In genomic region chr17:49908782-49909714, GRCh38 we compare ENCODE assay signal across 23 cellular contexts. TPM values are rescaled to one million over a fixed set of nuclear protein-coding genes. Genes with fewer than 3 reads are reported as not detected.
"Had no signal": no experiment of that assay in that cellular context is flagged by ENCODE, and none has a peak within 500 bp of the region (broad histone marks: within the 10 kb centered on the region; RNA-seq: fewer than 3 reads in every experiment).

No MANE protein-coding gene starts in this region.

- H3K27ac ChIP-seq: brain microvascular endothelial cell, esophagus squamous epithelium, suprapubic skin had no signal

- DNase-seq: activated CD4-positive, alpha-beta T cell treated with anti-CD3 and anti-CD28 coated beads, Interleukin-2, amount 50 U/mL, for 4 hours; activated CD4-positive, CD25-positive, alpha-beta regulatory T cell treated with anti-CD3 and anti-CD28 coated beads, Interleukin-2, amount 50 U/mL, for 72 hours; activated CD8-positive, alpha-beta memory T cell treated with anti-CD3 and anti-CD28 coated beads, Interleukin-2, amount 10 ng/mL, durations not matched to agents 7 days and 5 days; activated effector memory CD4-positive, alpha-beta T cell treated with Interleukin-2 at 50 U/mL for 16 hours; activated T-cell treated with anti-CD3 and anti-CD28 coated beads, Interleukin-2, amount 50 U/mL, for 24 hours; brain microvascular endothelial cell; cerebellar nuclear complex; dermis blood vessel endothelial cell; esophagus squamous epithelium; foreskin fibroblast; glutamatergic neuron; left colon; mucosa of descending colon; naive thymus-derived CD8-positive, alpha-beta T cell; stimulated activated CD4-positive, alpha-beta T cell treated with anti-CD3 and anti-CD28 coated beads, Interleukin-12 subunit alpha, Interleukin-12 subunit beta, amount 100 ng/mL, for 4 hours; stimulated activated naive CD4-positive, alpha-beta T cell treated with Interleukin-2 at 50 U/mL for 16 hours had no signal

- H3K4me3 Mint-ChIP-seq: activated CD8-positive, alpha-beta memory T cell treated with anti-CD3 and anti-CD28 coated beads, Interleukin-2, amount 10 ng/mL, durations not matched to agents 7 days and 5 days; T-helper 2 cell treated with Interferon-gamma antibody and Interleukin-4, amounts not matched to agents 5 μg/mL and 100 μg/mL, for 36 hours had no signal

- H3K9me3 ChIP-seq: esophagus squamous epithelium, mucosa of descending colon, suprapubic skin had no signal

- H3K36me3 Mint-ChIP-seq: activated CD8-positive, alpha-beta memory T cell treated with anti-CD3 and anti-CD28 coated beads, Interleukin-2, amount 10 ng/mL, durations not matched to agents 7 days and 5 days; activated naive CD4-positive, alpha-beta T cell treated with anti-CD3 and anti-CD28 coated beads, Interleukin-2, amount 50 U/mL, for 24 hours; naive thymus-derived CD8-positive, alpha-beta T cell had no signal

- H3K36me3 ChIP-seq: brain microvascular endothelial cell, esophagus squamous epithelium, suprapubic skin had no signal

- H3K4me3 ChIP-seq: mucosa of descending colon had no signal

- ATAC-seq: activated CD8-positive, alpha-beta memory T cell treated with anti-CD3 and anti-CD28 coated beads, Interleukin-2, amount 10 ng/mL, durations not matched to agents 7 days and 5 days; left colon; mucosa of descending colon had no signal

- H3K9me3 Mint-ChIP-seq: activated naive CD4-positive, alpha-beta T cell treated with anti-CD3 and anti-CD28 coated beads, Interleukin-2, amount 50 U/mL, for 24 hours; activated T-cell treated with anti-CD3 and anti-CD28 coated beads, Interleukin-2, amount 50 U/mL, for 24 hours; naive thymus-derived CD8-positive, alpha-beta T cell; T-helper 2 cell treated with Interferon-gamma antibody and Interleukin-4, amounts not matched to agents 5 μg/mL and 100 μg/mL, for 36 hours had no signal

- H3K27ac Mint-ChIP-seq: activated CD8-positive, alpha-beta memory T cell treated with anti-CD3 and anti-CD28 coated beads, Interleukin-2, amount 10 ng/mL, durations not matched to agents 7 days and 5 days; activated naive CD4-positive, alpha-beta T cell treated with anti-CD3 and anti-CD28 coated beads, Interleukin-2, amount 50 U/mL, for 24 hours; activated T-cell treated with anti-CD3 and anti-CD28 coated beads, Interleukin-2, amount 50 U/mL, for 24 hours; naive thymus-derived CD8-positive, alpha-beta T cell; T-helper 2 cell treated with Interferon-gamma antibody and Interleukin-4, amounts not matched to agents 5 μg/mL and 100 μg/mL, for 36 hours had no signal

RNA-seq across cellular contexts. Expression of gene DLX4, which starts 59.9 kb away (rescaled TPM):
- total RNA-seq: dermis blood vessel endothelial cell, lung microvascular endothelial cell, osteocyte, pulmonary artery endothelial cell, urinary bladder had no signal
